ENCODE assay signal across 1 cellular context in genomic region chr3:130242850-130243569, GRCh38.
TF ChIP-seq lines count a peak whose summit lies in the region.

No MANE protein-coding gene starts in this region.

TF ChIP-seq in K562, 482 proteins besides CTCF, POLR2A, EP300 and RAD21 (continued from another document):
- no peak for TF ChIP-seq CHD7 (IDR thresholded peaks at IDR 0.05; ENCODE audit: low read depth, low read length)
- peak in 1 of 2 experiments; percentile 90; a peak in 2 of 4 replicates for TF ChIP-seq RCOR1 (IDR thresholded peaks at IDR 0.05; ENCODE audit: borderline replicate concordance in 1 of 2, low read depth in 2 of 2, low read length in 2 of 2)
- TF ChIP-seq TAL1 (IDR thresholded peaks at IDR 0.05) = peak; percentile 57
- no peak for TF ChIP-seq NR4A1 (CRISPR knock-in tag; IDR thresholded peaks at IDR 0.05)
- TF ChIP-seq NR4A1 (tag; IDR thresholded peaks at IDR 0.05) = no peak
- TF ChIP-seq SMARCC2 (IDR thresholded peaks at IDR 0.05; ENCODE audit: low read depth) = no peak
- TF ChIP-seq DEAF1 (CRISPR knock-in tag; IDR thresholded peaks at IDR 0.05) = no peak
- TF ChIP-seq EP400 (IDR thresholded peaks at IDR 0.05) = 0 out of 2 replicates have a peak, but pooled peaks have one; percentile 14
- TF ChIP-seq E2F4 (CRISPR knock-in tag; IDR thresholded peaks at IDR 0.05; ENCODE audit: low read depth) = no peak
- no peak for TF ChIP-seq ZKSCAN1 (IDR thresholded peaks at IDR 0.05; ENCODE audit: low read depth, low read length)
- no peak for TF ChIP-seq JUN (IDR thresholded peaks at IDR 0.05; ENCODE audit: borderline replicate concordance, low read depth, low read length)
- TF ChIP-seq JUN (CRISPR knock-in tag; IDR thresholded peaks at IDR 0.05; ENCODE audit: borderline replicate concordance) = no peak
- TF ChIP-seq ZNF253 (CRISPR knock-in tag; conservative IDR thresholded peaks at IDR 0.05) = no peak
- TF ChIP-seq TEAD4 (IDR thresholded peaks at IDR 0.05; ENCODE audit: low read length) = peak; percentile 58; the same call in 1 of the 2 replicates
- TF ChIP-seq TEAD4 (CRISPR knock-in tag; IDR thresholded peaks at IDR 0.05; ENCODE audit: borderline replicate concordance) = no peak
- no peak for TF ChIP-seq ZNF561 (CRISPR knock-in tag; conservative IDR thresholded peaks at IDR 0.05)
- TF ChIP-seq SPI1 (IDR thresholded peaks at IDR 0.05; ENCODE audit: borderline replicate concordance, low read depth, low read length) = no peak
- TF ChIP-seq TAF1 (IDR thresholded peaks at IDR 0.05; ENCODE audit: control insufficient read depth, extremely low read depth, insufficient read depth, low read length, severe bottlenecking) = no peak
- no peak for TF ChIP-seq NFXL1 (CRISPR knock-in tag; IDR thresholded peaks at IDR 0.05)
- 0 out of 2 replicates have a peak, but pooled peaks have one; percentile 9 for TF ChIP-seq JUND (IDR thresholded peaks at IDR 0.05; ENCODE audit: borderline replicate concordance, low read depth, low read length)
- TF ChIP-seq JUND (tag; IDR thresholded peaks at IDR 0.05; ENCODE audit: borderline replicate concordance, low read depth, low read length) = no peak; the same call in 2 of the 3 replicates
- peak in 1 of 2 experiments; percentile 82; a peak in 2 of 4 replicates for TF ChIP-seq HDAC1 (IDR thresholded peaks at IDR 0.05)
- TF ChIP-seq MYBL2 (IDR thresholded peaks at IDR 0.05; ENCODE audit: low read depth) = no peak
- no peak for TF ChIP-seq MYBL2 (CRISPR knock-in tag; IDR thresholded peaks at IDR 0.05; ENCODE audit: borderline replicate concordance)
- no peak for TF ChIP-seq FOSL1 (tag; conservative IDR thresholded peaks at IDR 0.05)
- 0 out of 2 replicates have a peak, but pooled peaks have one; percentile 14 for TF ChIP-seq ZEB2 (IDR thresholded peaks at IDR 0.05)
- no peak for TF ChIP-seq HOXB6 (CRISPR knock-in tag; IDR thresholded peaks at IDR 0.05; ENCODE audit: borderline replicate concordance)
- TF ChIP-seq ESRRB (CRISPR knock-in tag; IDR thresholded peaks at IDR 0.05; ENCODE audit: borderline replicate concordance) = no peak
- no peak for TF ChIP-seq CREB3L1 (IDR thresholded peaks at IDR 0.05; ENCODE audit: borderline replicate concordance, low read depth)
- peak; percentile 11 to 58; a peak in 1 of 4 replicates for TF ChIP-seq FOXA3 (CRISPR knock-in tag; conservative IDR thresholded peaks at IDR 0.05 in 1 of 2, IDR thresholded peaks at IDR 0.05 in 1 of 2)
- peak; percentile 93 for TF ChIP-seq MEIS2 (IDR thresholded peaks at IDR 0.05; ENCODE audit: partially characterized antibody)
- TF ChIP-seq ARID1B (IDR thresholded peaks at IDR 0.05) = peak; percentile 74
- TF ChIP-seq ZBTB17 (CRISPR knock-in tag; IDR thresholded peaks at IDR 0.05) = no peak
- no peak for TF ChIP-seq TBP (optimal IDR thresholded peaks at IDR 0.05; ENCODE audit: low read depth, low read length)
- no peak for TF ChIP-seq NCOA1 (IDR thresholded peaks at IDR 0.05; ENCODE audit: low read depth)
- peak; percentile 54 to 61; a peak in 1 of 4 replicates for TF ChIP-seq TRIM24 (IDR thresholded peaks at IDR 0.05)
- peak; percentile 50; the same call in 1 of the 2 replicates for TF ChIP-seq SMC3 (conservative IDR thresholded peaks at IDR 0.05; ENCODE audit: insufficient read depth, low read depth, low read length)
- no peak for TF ChIP-seq PHF21A (IDR thresholded peaks at IDR 0.05; ENCODE audit: borderline replicate concordance, low read depth)
- TF ChIP-seq CTBP1 (IDR thresholded peaks at IDR 0.05; ENCODE audit: borderline replicate concordance) = peak; percentile 44; the same call in 1 of the 2 replicates
- TF ChIP-seq TCF3 (CRISPR knock-in tag; IDR thresholded peaks at IDR 0.05) = peak; percentile 74
- TF ChIP-seq KDM1A (IDR thresholded peaks at IDR 0.05) = peak; percentile 86 to 94
- TF ChIP-seq POLR2H (tag; IDR thresholded peaks at IDR 0.05; ENCODE audit: low read depth) = no peak
- no peak for TF ChIP-seq MEF2D (tag; conservative IDR thresholded peaks at IDR 0.05; ENCODE audit: low read depth)
- 0 out of 2 replicates have a peak, but pooled peaks have one; percentile 6 for TF ChIP-seq ZNF24 (IDR thresholded peaks at IDR 0.05)
- no peak for TF ChIP-seq KLF1 (tag; IDR thresholded peaks at IDR 0.05)
- TF ChIP-seq SRF (CRISPR knock-in tag; IDR thresholded peaks at IDR 0.05) = no peak
- no peak for TF ChIP-seq ZNF146 (CRISPR knock-in tag; IDR thresholded peaks at IDR 0.05; ENCODE audit: unreplicated experiment)
- no peak for TF ChIP-seq BCLAF1 (IDR thresholded peaks at IDR 0.05; ENCODE audit: borderline replicate concordance in 1 of 2, control insufficient read depth in 1 of 2, low read depth in 2 of 2, low read length in 1 of 2)
- no peak for TF ChIP-seq IRF2 (CRISPR knock-in tag; IDR thresholded peaks at IDR 0.05)
